Comparison of ENCODE assay signal across 30 cellular contexts in genomic region chr16:28514246-28514645, GRCh38. TPM values are rescaled to one million over a fixed set of nuclear protein-coding genes. Genes with fewer than 3 reads are reported as not detected.
"Had no signal": no experiment of that assay in that cellular context is flagged by ENCODE, and none has a peak within 500 bp of the region (broad histone marks: within the 10 kb centered on the region; RNA-seq: fewer than 3 reads in every experiment).

No MANE protein-coding gene starts in this region.

- DNase-seq: activated CD4-positive, alpha-beta memory T cell treated with anti-CD3 and anti-CD28 coated beads, Interleukin-2, amount 10 ng/mL, durations not matched to agents 7 days and 5 days; activated CD4-positive, alpha-beta T cell treated with anti-CD3 and anti-CD28 coated beads for 36 hours; activated CD4-positive, alpha-beta T cell treated with anti-CD3 and anti-CD28 coated beads, Interleukin-2, amount 50 U/mL, for 1 hour; activated gamma-delta T cell treated with Interleukin-2 at 50 U/mL for 16 hours; activated naive CD4-positive, alpha-beta T cell treated with anti-CD3 and anti-CD28 coated beads, Interleukin-2, amount 50 U/mL, for 16 hours; activated naive CD8-positive, alpha-beta T cell treated with anti-CD3 and anti-CD28 coated beads, Interleukin-2, amount 10 ng/mL, durations not matched to agents 7 days and 5 days; activated T-cell treated with anti-CD3 and anti-CD28 coated beads for 4 hours; activated T-cell treated with anti-CD3 and anti-CD28 coated beads, Interleukin-2, amount 50 U/mL, for 48 hours; adrenal gland; anterior cingulate cortex; caudate nucleus; MM.1S; NCI-H1105; NCI-H1436; NCI-H1694 treated with DMSO at 0.1 percent for 48 hours; NCI-H2081; NCI-H446 treated with DMSO at 0.1 percent for 48 hours; NCI-H524 treated with DMSO at 0.1 percent for 48 hours; NCI-H748 treated with DMSO at 0.1 percent for 48 hours; RPMI8226; T-cell; WERI-Rb-1 had no signal

- H3K27me3 ChIP-seq: adrenal gland, breast epithelium had no signal

- H3K36me3 ChIP-seq: adrenal gland, breast epithelium, WERI-Rb-1 had no signal

- H3K4me3 ChIP-seq: adrenal gland, breast epithelium, SK-N-MC had no signal

- H3K27ac ChIP-seq: adrenal gland, breast epithelium, SK-N-MC, WERI-Rb-1 had no signal

- H3K9me3 ChIP-seq: adrenal gland, breast epithelium had no signal

- H3K4me1 ChIP-seq: adrenal gland, breast epithelium had no signal

- ATAC-seq: activated CD4-positive, alpha-beta T cell treated with anti-CD3 and anti-CD28 coated beads for 36 hours; Right ventricle myocardium inferior; T-cell had no signal

RNA-seq across cellular contexts. Expression of gene IL27, which starts 7.6 kb away (rescaled TPM):
- total RNA-seq: activated CD4-positive, alpha-beta memory T cell treated with anti-CD3 and anti-CD28 coated beads, Interleukin-2, amount 10 ng/mL, durations not matched to agents 7 days and 5 days; activated CD4-positive, alpha-beta T cell treated with anti-CD3 and anti-CD28 coated beads for 36 hours; activated CD8-positive, alpha-beta memory T cell treated with anti-CD3 and anti-CD28 coated beads for 36 hours; activated naive CD8-positive, alpha-beta T cell treated with anti-CD3 and anti-CD28 coated beads, Interleukin-2, amount 10 ng/mL, durations not matched to agents 7 days and 5 days; activated T-helper 2 cell treated with anti-CD3 and anti-CD28 coated beads, Interferon-gamma antibody, Interleukin-2, Interleukin-4, amounts not matched to agents 10 μg/mL and 5 μg/mL and 100 μg/mL, durations not matched to agents 14 hours and 24 hours and 36 hours; breast epithelium; cerebellum; OCI-LY7; Right ventricle myocardium inferior; T-cell; T-helper 2 cell treated with Interferon-gamma antibody and Interleukin-4, amounts not matched to agents 100 ng/mL and 5 ng/mL, for 36 hours had no signal

RNA-seq across cellular contexts. Expression of gene NUPR1, which starts 24.5 kb away (rescaled TPM):
- total RNA-seq: activated CD4-positive, alpha-beta memory T cell treated with anti-CD3 and anti-CD28 coated beads, Interleukin-2, amount 10 ng/mL, durations not matched to agents 7 days and 5 days; activated CD4-positive, alpha-beta T cell treated with anti-CD3 and anti-CD28 coated beads for 36 hours; activated CD8-positive, alpha-beta memory T cell treated with anti-CD3 and anti-CD28 coated beads for 36 hours; activated T-helper 2 cell treated with anti-CD3 and anti-CD28 coated beads, Interferon-gamma antibody, Interleukin-2, Interleukin-4, amounts not matched to agents 10 μg/mL and 5 μg/mL and 100 μg/mL, durations not matched to agents 14 hours and 24 hours and 36 hours; OCI-LY7; T-helper 2 cell treated with Interferon-gamma antibody and Interleukin-4, amounts not matched to agents 100 ng/mL and 5 ng/mL, for 36 hours had no signal
